ENCODE assay signal across 27 cellular contexts in the genomic region with DNA sequence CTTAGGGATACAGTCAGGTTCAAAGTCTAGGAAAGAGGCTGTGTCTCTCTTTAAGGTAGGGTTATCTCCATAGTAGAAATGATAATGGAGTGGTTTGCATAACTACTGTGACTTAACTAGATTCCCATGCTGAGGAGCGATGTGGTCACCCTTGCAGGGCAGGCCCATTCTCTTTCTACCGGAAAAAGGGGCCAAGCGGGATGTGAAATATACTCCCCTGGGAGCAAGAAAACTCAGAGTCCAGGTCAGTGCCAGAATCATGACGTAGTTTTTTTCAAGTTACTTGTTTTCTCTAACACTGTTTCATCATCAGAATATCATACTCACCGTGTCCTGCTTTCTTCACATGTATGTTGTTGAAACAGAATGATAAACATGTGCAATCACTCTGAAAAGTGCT.
"Had no signal": no experiment of that assay in that cellular context is flagged by ENCODE, and none has a peak within 500 bp of the region (broad histone marks: within the 10 kb centered on the region; RNA-seq: fewer than 3 reads in every experiment).

No MANE protein-coding gene starts in this region.

- H3K4me1 ChIP-seq: esophagus squamous epithelium, heart right ventricle, left lung, pancreas, spleen, suprapubic skin, transverse colon, upper lobe of right lung, uterus had no signal

- ATAC-seq: effector memory CD8-positive, alpha-beta T cell; left cardiac atrium; left lung; mucosa of descending colon; natural killer cell treated with Interleukin-12 subunit alpha and Interleukin-12 subunit beta and Interleukin-15 and Interleukin-18, amount 100 ng/mL, for 72 hours; pancreas; sciatic nerve; stimulated activated naive B cell treated with anti-CD40 and anti-IgM and Interleukin-4, amounts not matched to agents 10 μg/mL and 1 μg/mL and 100 μg/mL, for 72 hours; upper lobe of right lung had no signal

- FAIRE-seq: endometrium, islet of Langerhans, pancreas had no signal

- H3K27ac ChIP-seq: esophagus squamous epithelium, heart right ventricle, left lung, neutrophil, pancreas, skin epidermis, spleen, suprapubic skin, transverse colon, upper lobe of right lung, uterus had no signal

- H3K4me3 ChIP-seq: esophagus squamous epithelium, heart right ventricle, left lung, mucosa of descending colon, pancreas, skin epidermis, spleen, suprapubic skin, transverse colon, upper lobe of right lung, uterus had no signal

- H3K27me3 ChIP-seq: esophagus squamous epithelium, heart right ventricle, left lung, neutrophil, pancreas, spleen, suprapubic skin, transverse colon, upper lobe of right lung, uterus had no signal

- H3K36me3 ChIP-seq: esophagus squamous epithelium, heart right ventricle, left lung, neutrophil, pancreas, spleen, suprapubic skin, transverse colon, upper lobe of right lung, uterus had no signal

- H3K9me3 ChIP-seq: esophagus squamous epithelium, heart right ventricle, neutrophil, pancreas, suprapubic skin, transverse colon, upper lobe of right lung, uterus had no signal

- DNase-seq: cortex of kidney; effector memory CD8-positive, alpha-beta T cell; erythroblast; esophagus squamous epithelium; foreskin melanocyte; glutamatergic neuron; heart right ventricle; hippocampal formation; left cardiac atrium; left lung; mesenchymal stem cell; mucosa of descending colon; naive B cell; pancreas; spleen; stimulated activated CD4-positive, alpha-beta T cell treated with anti-CD3 and anti-CD28 coated beads, Interleukin-4, amount 100 ng/mL, for 4 hours; stimulated activated naive B cell treated with anti-CD40 and anti-IgM and Interleukin-4, amounts not matched to agents 10 μg/mL and 1 μg/mL and 100 μg/mL, for 72 hours; transverse colon; upper lobe of right lung; uterus had no signal
